Comparison of ENCODE assay signal across 8 cellular contexts in the genomic region with DNA sequence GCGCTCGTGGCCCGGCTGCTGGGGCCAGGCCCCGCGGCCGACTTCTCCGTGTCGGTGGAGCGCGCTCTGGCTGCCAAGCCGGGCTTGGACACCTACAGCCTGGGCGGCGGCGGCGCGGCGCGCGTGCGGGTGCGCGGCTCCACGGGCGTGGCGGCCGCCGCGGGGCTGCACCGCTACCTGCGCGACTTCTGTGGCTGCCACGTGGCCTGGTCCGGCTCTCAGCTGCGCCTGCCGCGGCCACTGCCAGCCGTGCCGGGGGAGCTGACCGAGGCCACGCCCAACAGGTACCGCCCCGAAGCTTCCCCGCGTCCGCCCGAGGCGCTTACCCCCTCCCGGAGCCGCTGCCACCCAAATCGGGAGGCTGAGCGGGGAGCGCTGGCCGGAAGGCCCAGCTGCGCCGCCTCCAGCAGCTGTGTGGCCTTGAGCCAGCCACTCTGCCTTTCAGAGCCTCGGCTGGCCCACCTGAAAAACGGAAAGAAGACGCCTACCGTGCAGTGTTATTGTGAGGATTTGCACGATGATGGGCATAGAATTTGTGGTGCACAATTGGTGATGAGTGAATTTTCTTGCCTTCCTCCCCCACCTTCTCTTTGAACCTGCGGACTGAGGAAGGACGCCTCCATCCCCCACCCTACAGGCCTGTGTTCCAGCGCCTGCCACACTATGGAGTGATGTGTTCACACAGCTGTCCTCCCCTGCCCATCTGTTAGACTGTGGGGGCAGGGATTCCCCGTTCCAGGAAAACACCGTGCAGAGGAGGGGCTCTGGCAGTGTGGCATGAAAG. TPM values are rescaled to one million over a fixed set of nuclear protein-coding genes. Genes with fewer than 3 reads are reported as not detected.
DNase-seq lines count a peak whose midpoint lies in the region; ATAC-seq and TF ChIP-seq lines count a peak whose summit lies in the region.

No MANE protein-coding gene starts in this region.

- no peak for TF ChIP-seq CTCF in omental fat pad (IDR thresholded peaks at IDR 0.05)
- TF ChIP-seq CTCF in tibial nerve (IDR thresholded peaks at IDR 0.05) = peak in 1 of 5 experiments; percentile 6

- H3K4me1 ChIP-seq in tibial nerve = peaks cover 3 to 31% (median 14%) of the 10 kb centered on the region in 4 donors

- peak; percentile 81 for ATAC-seq in omental fat pad (ENCODE audit: low FRiP score)

- TF ChIP-seq POLR2A in tibial nerve (IDR thresholded peaks at IDR 0.05) = peak in 1 of 2 donors; percentile 33

- in situ Hi-C loops in G401 (cut with HindIII; ENCODE audit: low sequenced_read_pairs) (loop anchor here (10.0 kb wide), 1 partner anchor 148 kb away; the partner anchor contains the start of genes CCR10 and CNTNAP1), SK-MEL-5 (cut with HindIII; ENCODE audit: low pct_unique_long_range_greater_than_20kb, low sequenced_read_pairs) (no loop called here)

- H3K4me3 ChIP-seq in tibial nerve = peak overlapping the region; percentile 43 to 82 (median 65)

- no peaks in the 10 kb centered on the region for H3K27me3 ChIP-seq in tibial nerve

- H3K9me3 ChIP-seq in tibial nerve = no peaks in the 10 kb centered on the region

- DNase-seq in G401 (ENCODE audit: low spot score) (peak; percentile 77), H4 (ENCODE audit: low spot score) (peak; percentile 78), Kasumi-1 (lab: John Stamatoyannopoulos, UW) (peak; percentile 26 to 31), SK-MEL-5 (ENCODE audit: low read depth, low spot score) (peak; percentile 67), head of caudate nucleus (peak in 41 of 42 donors; percentile 63 to 91 (median 79)), omental fat pad (ENCODE audit: low spot score) (no peak), tibial nerve (ENCODE audit: low spot score in 2 of 2) (peak; percentile 66 to 76)
- peak; percentile 74 for DNase-seq in activated naive CD4-positive, alpha-beta T cell treated with anti-CD3 and anti-CD28 coated beads, Interleukin-2, amount 50 U/mL, for 16 hours

- peaks cover 0 to 38% (median 9%) of the 10 kb centered on the region in 3 donors for H3K36me3 ChIP-seq in tibial nerve

- H3K27ac ChIP-seq in tibial nerve = peak overlapping the region; percentile 82 to 96 (median 94)

- peak in 1 of 2 donors; percentile 26 for TF ChIP-seq EP300 in tibial nerve (IDR thresholded peaks at IDR 0.05)

- intact Hi-C loops in head of caudate nucleus (cut with DNase I) = no loop called here

- WGBS in tibial nerve, 2 donors = 1% methylated on average over 26 to 29 of the region's 65 CpGs

RNA-seq across cellular contexts. Expression of gene NAGLU, which starts 0.5 kb away (rescaled TPM):
- total RNA-seq in G401 (2014; rRNA removed; shearing (Covaris generic)) = 49.3 and 83.0 TPM in 2 replicates
- total RNA-seq in H4 (2014; rRNA removed; shearing (Covaris generic)) = 18.7 and 35.1 TPM in 2 replicates
- 75.8 and 91.8 TPM in 2 replicates for total RNA-seq in SK-MEL-5 (2014; rRNA removed; shearing (Covaris generic))
- polyA plus RNA-seq in SK-MEL-5 (2015; cell fraction: cytosol; rRNA removed) = 217 and 256 TPM in 2 replicates
- 367 and 466 TPM in 2 replicates for polyA plus RNA-seq in SK-MEL-5 (2015; cell fraction: nucleus; rRNA removed)
- 10 to 100 TPM; 48.5 to 80.9 (median 57.3) TPM for total RNA-seq in omental fat pad
- 100 to 1,000 TPM in 1 of 4 donors, 10 to 100 TPM in 3; 52.3 to 115 (median 67.3) TPM for total RNA-seq in tibial nerve

RNA-seq across cellular contexts. Expression of gene HSD17B1, which starts 16.2 kb away (rescaled TPM):
- 3.5 and 4.4 TPM in 2 replicates for total RNA-seq in G401 (2014; rRNA removed; shearing (Covaris generic))
- total RNA-seq in H4 (2014; rRNA removed; shearing (Covaris generic)) = 0.47 and 0.48 TPM in 2 replicates
- total RNA-seq in SK-MEL-5 (2014; rRNA removed; shearing (Covaris generic)) = 0.82 and 0.88 TPM in 2 replicates
- polyA plus RNA-seq in SK-MEL-5 (2015; cell fraction: cytosol; rRNA removed) = 0.18 and 0.57 TPM in 2 replicates
- 3.0 and 3.1 TPM in 2 replicates for polyA plus RNA-seq in SK-MEL-5 (2015; cell fraction: nucleus; rRNA removed)
- total RNA-seq in omental fat pad (1 to 10 TPM; 1.6 to 8.7 (median 3.4) TPM), tibial nerve (1 to 10 TPM in 3 of 4 donors, under 1 TPM in 1; 0.78 to 4.4 (median 3.7) TPM)

RNA-seq across cellular contexts. Expression of gene COASY, which starts 25.4 kb away (rescaled TPM):
- 11.9 and 19.2 TPM in 2 replicates for total RNA-seq in G401 (2014; rRNA removed; shearing (Covaris generic))
- total RNA-seq in H4 (2014; rRNA removed; shearing (Covaris generic)) = 26.8 and 31.9 TPM in 2 replicates
- total RNA-seq in SK-MEL-5 (2014; rRNA removed; shearing (Covaris generic)) = 23.6 and 27.6 TPM in 2 replicates
- polyA plus RNA-seq in SK-MEL-5 (2015; cell fraction: cytosol; rRNA removed) = 165 and 187 TPM in 2 replicates
- polyA plus RNA-seq in SK-MEL-5 (2015; cell fraction: nucleus; rRNA removed) = 353 and 438 TPM in 2 replicates
- total RNA-seq in omental fat pad = 10 to 100 TPM; 21.8 to 33.5 (median 26.2) TPM
- 10 to 100 TPM; 22.9 to 33.9 (median 25.5) TPM for total RNA-seq in tibial nerve

RNA-seq across cellular contexts. Expression of gene MLX, which starts 30.3 kb away (rescaled TPM):
- 14.1 and 44.7 TPM in 2 replicates for total RNA-seq in G401 (2014; rRNA removed; shearing (Covaris generic))
- total RNA-seq in H4 (2014; rRNA removed; shearing (Covaris generic)) = 23.2 and 31.9 TPM in 2 replicates
- total RNA-seq in SK-MEL-5 (2014; rRNA removed; shearing (Covaris generic)) = 44.6 and 50.6 TPM in 2 replicates
- 76.3 and 81.8 TPM in 2 replicates for polyA plus RNA-seq in SK-MEL-5 (2015; cell fraction: cytosol; rRNA removed)
- polyA plus RNA-seq in SK-MEL-5 (2015; cell fraction: nucleus; rRNA removed) = 302 and 331 TPM in 2 replicates
- total RNA-seq in omental fat pad = 10 to 100 TPM; 41.8 to 53.0 (median 50.3) TPM
- total RNA-seq in tibial nerve = 10 to 100 TPM; 31.8 to 44.4 (median 39.1) TPM

RNA-seq across cellular contexts. Expression of gene PSMC3IP, which starts 41.0 kb away (rescaled TPM):
- total RNA-seq in G401 (2014; rRNA removed; shearing (Covaris generic)) = 6.2 and 14.9 TPM in 2 replicates
- total RNA-seq in H4 (2014; rRNA removed; shearing (Covaris generic)) = 11.9 and 12.6 TPM in 2 replicates
- total RNA-seq in SK-MEL-5 (2014; rRNA removed; shearing (Covaris generic)) = 8.0 and 8.5 TPM in 2 replicates
- 15.7 and 16.8 TPM in 2 replicates for polyA plus RNA-seq in SK-MEL-5 (2015; cell fraction: cytosol; rRNA removed)
- polyA plus RNA-seq in SK-MEL-5 (2015; cell fraction: nucleus; rRNA removed) = 66.9 and 75.1 TPM in 2 replicates
- total RNA-seq in omental fat pad = 1 to 10 TPM; 1.7 to 4.7 (median 3.3) TPM
- 1 to 10 TPM; 4.9 to 9.0 (median 7.4) TPM for total RNA-seq in tibial nerve
